21 cellular contexts compared by ENCODE assay signal in genomic region chr13:111458001-111458531, GRCh38.
"Had no signal": no experiment of that assay in that cellular context is flagged by ENCODE, and none has a peak within 500 bp of the region (broad histone marks: within the 10 kb centered on the region; RNA-seq: fewer than 3 reads in every experiment).

No MANE protein-coding gene starts in this region.

- DNase-seq: dermis blood vessel endothelial cell; effector CD4-positive, alpha-beta T cell; effector memory CD4-positive, alpha-beta T cell; foreskin keratinocyte; heart left ventricle; hypothalamus; immature natural killer cell; kidney; kidney glomerular epithelial cell; left ventricle myocardium inferior; lower lobe of right lung; mesenchymal stem cell; mucosa of descending colon; naive B cell; naive thymus-derived CD8-positive, alpha-beta T cell had no signal

- H3K36me3 Mint-ChIP-seq: immature natural killer cell, mesothelial cell of epicardium, naive B cell had no signal

- H3K27me3 ChIP-seq: foreskin keratinocyte had no signal

- H3K36me3 ChIP-seq: esophagus muscularis mucosa, gastroesophageal sphincter, heart left ventricle, left ventricle myocardium inferior, lower lobe of right lung had no signal

- H3K4me3 Mint-ChIP-seq: immature natural killer cell; mesothelial cell of epicardium; naive B cell; naive thymus-derived CD8-positive, alpha-beta T cell had no signal

- H3K4me2 ChIP-seq: hepatocyte had no signal

- H3K4me1 ChIP-seq: foreskin keratinocyte, gastroesophageal sphincter, heart left ventricle, left ventricle myocardium inferior, lower lobe of right lung had no signal

- H3K4me3 ChIP-seq: coronary artery, dorsolateral prefrontal cortex, esophagus muscularis mucosa, gastroesophageal sphincter, heart left ventricle, hepatocyte, left ventricle myocardium inferior, lower lobe of right lung, mucosa of descending colon had no signal

- H3K9me3 ChIP-seq: lower lobe of right lung, mucosa of descending colon had no signal

- H3K4me1 Mint-ChIP-seq: immature natural killer cell, mesothelial cell of epicardium had no signal

- H2AFZ ChIP-seq: hepatocyte had no signal

- H3K27ac ChIP-seq: coronary artery, dorsolateral prefrontal cortex, esophagus muscularis mucosa, foreskin keratinocyte, gastroesophageal sphincter, heart left ventricle, hepatocyte, left ventricle myocardium inferior, lower lobe of right lung had no signal

- H3K9me3 Mint-ChIP-seq: immature natural killer cell had no signal

- ATAC-seq: foreskin keratinocyte; gastroesophageal sphincter; heart left ventricle; lower lobe of right lung; mucosa of descending colon; naive thymus-derived CD8-positive, alpha-beta T cell had no signal

- H3K27ac Mint-ChIP-seq: immature natural killer cell, mesothelial cell of epicardium had no signal
